1 cellular context compared by ENCODE assay signal in the genomic region with DNA sequence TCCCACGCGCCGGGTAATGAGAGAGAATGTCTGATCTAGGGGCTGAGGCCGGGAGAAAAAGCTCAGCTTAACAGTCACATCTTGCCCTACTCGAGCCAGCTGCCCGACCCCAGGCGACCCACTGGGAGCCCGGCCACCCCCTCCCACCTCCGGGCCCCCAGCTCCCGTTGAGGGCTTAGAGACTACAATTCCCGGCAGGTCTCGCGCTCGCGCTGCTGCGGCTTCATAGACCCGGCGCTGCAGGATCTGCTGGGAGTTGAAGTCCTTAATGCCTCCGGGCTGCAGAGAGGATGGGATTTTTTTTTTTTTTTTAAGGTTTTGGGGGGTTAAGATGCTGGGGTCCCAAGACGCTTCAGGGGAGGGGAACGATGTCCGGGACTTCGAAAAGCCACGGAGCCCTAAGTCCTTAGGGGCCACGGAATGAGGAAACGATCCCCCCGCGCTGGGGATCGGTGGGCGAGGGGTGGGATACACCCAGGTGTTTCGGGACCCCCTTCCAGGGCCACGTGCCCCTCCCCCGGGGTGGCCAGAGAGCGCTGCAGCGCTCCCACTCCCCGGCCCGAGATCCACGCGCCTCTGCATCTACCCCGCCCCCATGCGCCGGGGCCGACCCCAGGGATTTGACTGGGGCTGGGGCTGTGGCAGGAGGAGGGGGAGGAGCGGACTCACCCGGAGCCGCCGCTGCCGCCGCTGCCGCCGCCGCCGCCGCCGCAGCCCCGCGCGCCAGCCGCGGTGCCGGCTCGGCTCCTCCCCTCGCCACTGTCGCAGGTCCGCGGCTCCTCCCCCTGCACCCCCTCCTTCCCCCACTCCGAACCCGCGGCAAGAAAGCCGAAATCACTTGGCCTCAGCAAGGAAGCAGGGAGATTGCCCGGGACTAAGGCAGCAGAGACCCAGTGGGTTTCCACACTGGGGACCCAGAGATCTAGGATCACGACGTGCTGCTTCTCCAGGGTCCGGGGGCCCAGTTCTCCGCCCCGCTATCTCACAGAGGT.
TF ChIP-seq lines count a peak whose summit lies in the region.

A gene with protein sequence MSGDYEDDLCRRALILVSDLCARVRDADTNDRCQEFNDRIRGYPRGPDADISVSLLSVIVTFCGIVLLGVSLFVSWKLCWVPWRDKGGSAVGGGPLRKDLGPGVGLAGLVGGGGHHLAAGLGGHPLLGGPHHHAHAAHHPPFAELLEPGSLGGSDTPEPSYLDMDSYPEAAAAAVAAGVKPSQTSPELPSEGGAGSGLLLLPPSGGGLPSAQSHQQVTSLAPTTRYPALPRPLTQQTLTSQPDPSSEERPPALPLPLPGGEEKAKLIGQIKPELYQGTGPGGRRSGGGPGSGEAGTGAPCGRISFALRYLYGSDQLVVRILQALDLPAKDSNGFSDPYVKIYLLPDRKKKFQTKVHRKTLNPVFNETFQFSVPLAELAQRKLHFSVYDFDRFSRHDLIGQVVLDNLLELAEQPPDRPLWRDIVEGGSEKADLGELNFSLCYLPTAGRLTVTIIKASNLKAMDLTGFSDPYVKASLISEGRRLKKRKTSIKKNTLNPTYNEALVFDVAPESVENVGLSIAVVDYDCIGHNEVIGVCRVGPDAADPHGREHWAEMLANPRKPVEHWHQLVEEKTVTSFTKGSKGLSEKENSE (minus strand): TSS at position 761 of the 992 bp plus-strand sequence. CDS start 2,470 bp downstream, outside the sequence.

TF ChIP-seq in HEK293, 187 proteins besides CTCF, POLR2A, EP300 and RAD21 (continued from another document and continues in another):
- TF ChIP-seq, protein P1, sequence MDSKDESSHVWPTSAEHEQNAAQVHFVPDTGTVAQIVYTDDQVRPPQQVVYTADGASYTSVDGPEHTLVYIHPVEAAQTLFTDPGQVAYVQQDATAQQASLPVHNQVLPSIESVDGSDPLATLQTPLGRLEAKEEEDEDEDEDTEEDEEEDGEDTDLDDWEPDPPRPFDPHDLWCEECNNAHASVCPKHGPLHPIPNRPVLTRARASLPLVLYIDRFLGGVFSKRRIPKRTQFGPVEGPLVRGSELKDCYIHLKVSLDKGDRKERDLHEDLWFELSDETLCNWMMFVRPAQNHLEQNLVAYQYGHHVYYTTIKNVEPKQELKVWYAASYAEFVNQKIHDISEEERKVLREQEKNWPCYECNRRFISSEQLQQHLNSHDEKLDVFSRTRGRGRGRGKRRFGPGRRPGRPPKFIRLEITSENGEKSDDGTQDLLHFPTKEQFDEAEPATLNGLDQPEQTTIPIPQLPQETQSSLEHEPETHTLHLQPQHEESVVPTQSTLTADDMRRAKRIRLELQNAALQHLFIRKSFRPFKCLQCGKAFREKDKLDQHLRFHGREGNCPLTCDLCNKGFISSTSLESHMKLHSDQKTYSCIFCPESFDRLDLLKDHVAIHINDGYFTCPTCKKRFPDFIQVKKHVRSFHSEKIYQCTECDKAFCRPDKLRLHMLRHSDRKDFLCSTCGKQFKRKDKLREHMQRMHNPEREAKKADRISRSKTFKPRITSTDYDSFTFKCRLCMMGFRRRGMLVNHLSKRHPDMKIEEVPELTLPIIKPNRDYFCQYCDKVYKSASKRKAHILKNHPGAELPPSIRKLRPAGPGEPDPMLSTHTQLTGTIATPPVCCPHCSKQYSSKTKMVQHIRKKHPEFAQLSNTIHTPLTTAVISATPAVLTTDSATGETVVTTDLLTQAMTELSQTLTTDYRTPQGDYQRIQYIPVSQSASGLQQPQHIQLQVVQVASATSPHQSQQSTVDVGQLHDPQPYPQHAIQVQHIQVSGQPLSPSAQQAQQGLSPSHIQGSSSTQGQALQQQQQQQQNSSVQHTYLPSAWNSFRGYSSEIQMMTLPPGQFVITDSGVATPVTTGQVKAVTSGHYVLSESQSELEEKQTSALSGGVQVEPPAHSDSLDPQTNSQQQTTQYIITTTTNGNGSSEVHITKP (tag by site-specific recombination; IDR thresholded peaks at IDR 0.05), result 0 out of 2 replicates have a peak, but pooled peaks have one; percentile 2
- TF ChIP-seq ZNF791 (tag by site-specific recombination; IDR thresholded peaks at IDR 0.05), result no peak
- no peak for TF ChIP-seq MYNN (tag by site-specific recombination; IDR thresholded peaks at IDR 0.05; ENCODE audit: borderline replicate concordance)
- TF ChIP-seq, protein P2, sequence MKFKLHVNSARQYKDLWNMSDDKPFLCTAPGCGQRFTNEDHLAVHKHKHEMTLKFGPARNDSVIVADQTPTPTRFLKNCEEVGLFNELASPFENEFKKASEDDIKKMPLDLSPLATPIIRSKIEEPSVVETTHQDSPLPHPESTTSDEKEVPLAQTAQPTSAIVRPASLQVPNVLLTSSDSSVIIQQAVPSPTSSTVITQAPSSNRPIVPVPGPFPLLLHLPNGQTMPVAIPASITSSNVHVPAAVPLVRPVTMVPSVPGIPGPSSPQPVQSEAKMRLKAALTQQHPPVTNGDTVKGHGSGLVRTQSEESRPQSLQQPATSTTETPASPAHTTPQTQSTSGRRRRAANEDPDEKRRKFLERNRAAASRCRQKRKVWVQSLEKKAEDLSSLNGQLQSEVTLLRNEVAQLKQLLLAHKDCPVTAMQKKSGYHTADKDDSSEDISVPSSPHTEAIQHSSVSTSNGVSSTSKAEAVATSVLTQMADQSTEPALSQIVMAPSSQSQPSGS (tag by site-specific recombination; IDR thresholded peaks at IDR 0.05; ENCODE audit: low read depth), result no peak
- TF ChIP-seq ZFHX2 (tag by site-specific recombination; conservative IDR thresholded peaks at IDR 0.05), result peak; percentile 46; the same call in 1 of the 2 replicates
- no peak for TF ChIP-seq ZNF571 (tag by site-specific recombination; IDR thresholded peaks at IDR 0.05)
- TF ChIP-seq ZNF768 (tag by site-specific recombination; IDR thresholded peaks at IDR 0.05), result no peak
- TF ChIP-seq ZNF701 (tag by site-specific recombination; IDR thresholded peaks at IDR 0.05), result no peak
- no peak for TF ChIP-seq ZNF747 (tag by site-specific recombination; IDR thresholded peaks at IDR 0.05)
- no peak for TF ChIP-seq ZNF785 (tag by site-specific recombination; IDR thresholded peaks at IDR 0.05)
- TF ChIP-seq MZF1 (tag by site-specific recombination; IDR thresholded peaks at IDR 0.05; ENCODE audit: borderline replicate concordance), result peak; percentile 51; the same call in 1 of the 2 replicates
- TF ChIP-seq ZNF354C (tag by site-specific recombination; IDR thresholded peaks at IDR 0.05; ENCODE audit: borderline replicate concordance, low read depth), result no peak
- TF ChIP-seq ZNF121 (tag by site-specific recombination; IDR thresholded peaks at IDR 0.05), result no peak
- TF ChIP-seq ZNF2 (tag by site-specific recombination; IDR thresholded peaks at IDR 0.05), result no peak
- TF ChIP-seq ZNF658 (tag by site-specific recombination; IDR thresholded peaks at IDR 0.05), result no peak
- TF ChIP-seq KLF8 (tag by site-specific recombination; IDR thresholded peaks at IDR 0.05), result no peak
- TF ChIP-seq ZNF350 (tag by site-specific recombination; IDR thresholded peaks at IDR 0.05), result no peak
- TF ChIP-seq, protein P3, sequence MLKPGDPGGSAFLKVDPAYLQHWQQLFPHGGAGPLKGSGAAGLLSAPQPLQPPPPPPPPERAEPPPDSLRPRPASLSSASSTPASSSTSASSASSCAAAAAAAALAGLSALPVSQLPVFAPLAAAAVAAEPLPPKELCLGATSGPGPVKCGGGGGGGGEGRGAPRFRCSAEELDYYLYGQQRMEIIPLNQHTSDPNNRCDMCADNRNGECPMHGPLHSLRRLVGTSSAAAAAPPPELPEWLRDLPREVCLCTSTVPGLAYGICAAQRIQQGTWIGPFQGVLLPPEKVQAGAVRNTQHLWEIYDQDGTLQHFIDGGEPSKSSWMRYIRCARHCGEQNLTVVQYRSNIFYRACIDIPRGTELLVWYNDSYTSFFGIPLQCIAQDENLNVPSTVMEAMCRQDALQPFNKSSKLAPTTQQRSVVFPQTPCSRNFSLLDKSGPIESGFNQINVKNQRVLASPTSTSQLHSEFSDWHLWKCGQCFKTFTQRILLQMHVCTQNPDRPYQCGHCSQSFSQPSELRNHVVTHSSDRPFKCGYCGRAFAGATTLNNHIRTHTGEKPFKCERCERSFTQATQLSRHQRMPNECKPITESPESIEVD (tag by site-specific recombination; IDR thresholded peaks at IDR 0.05), result no peak
- no peak for TF ChIP-seq ZNF830 (tag by site-specific recombination; IDR thresholded peaks at IDR 0.05; ENCODE audit: low read depth)
- peak; percentile 94 for TF ChIP-seq ZNF335 (tag by site-specific recombination; conservative IDR thresholded peaks at IDR 0.05)
- TF ChIP-seq ZBTB1 (tag by site-specific recombination; IDR thresholded peaks at IDR 0.05), result no peak
- TF ChIP-seq ZNF157 (tag by site-specific recombination; IDR thresholded peaks at IDR 0.05), result no peak
- TF ChIP-seq ZNF48 (tag by site-specific recombination; IDR thresholded peaks at IDR 0.05), result no peak
- no peak for TF ChIP-seq SALL2 (tag by site-specific recombination; IDR thresholded peaks at IDR 0.05; ENCODE audit: borderline replicate concordance)
- no peak for TF ChIP-seq ZNF169 (tag by site-specific recombination; IDR thresholded peaks at IDR 0.05)
- peak; percentile 89 for TF ChIP-seq GLIS2 (tag by site-specific recombination; IDR thresholded peaks at IDR 0.05)
- TF ChIP-seq ZNF626 (tag by site-specific recombination; IDR thresholded peaks at IDR 0.05), result no peak
- no peak for TF ChIP-seq ZNF777 (tag by site-specific recombination; IDR thresholded peaks at IDR 0.05; ENCODE audit: borderline replicate concordance)
- peak; percentile 71; the same call in 1 of the 2 replicates for TF ChIP-seq HOXC10 (CRISPR knock-in tag; IDR thresholded peaks at IDR 0.05)
- TF ChIP-seq ZNF514 (tag by site-specific recombination; IDR thresholded peaks at IDR 0.05), result no peak
- TF ChIP-seq ZNF610 (tag by site-specific recombination; IDR thresholded peaks at IDR 0.05; ENCODE audit: borderline replicate concordance), result no peak
- no peak for TF ChIP-seq ZNF544 (tag by site-specific recombination; IDR thresholded peaks at IDR 0.05)
- TF ChIP-seq ZNF501 (tag by site-specific recombination; IDR thresholded peaks at IDR 0.05), result no peak
- TF ChIP-seq, protein P4, sequence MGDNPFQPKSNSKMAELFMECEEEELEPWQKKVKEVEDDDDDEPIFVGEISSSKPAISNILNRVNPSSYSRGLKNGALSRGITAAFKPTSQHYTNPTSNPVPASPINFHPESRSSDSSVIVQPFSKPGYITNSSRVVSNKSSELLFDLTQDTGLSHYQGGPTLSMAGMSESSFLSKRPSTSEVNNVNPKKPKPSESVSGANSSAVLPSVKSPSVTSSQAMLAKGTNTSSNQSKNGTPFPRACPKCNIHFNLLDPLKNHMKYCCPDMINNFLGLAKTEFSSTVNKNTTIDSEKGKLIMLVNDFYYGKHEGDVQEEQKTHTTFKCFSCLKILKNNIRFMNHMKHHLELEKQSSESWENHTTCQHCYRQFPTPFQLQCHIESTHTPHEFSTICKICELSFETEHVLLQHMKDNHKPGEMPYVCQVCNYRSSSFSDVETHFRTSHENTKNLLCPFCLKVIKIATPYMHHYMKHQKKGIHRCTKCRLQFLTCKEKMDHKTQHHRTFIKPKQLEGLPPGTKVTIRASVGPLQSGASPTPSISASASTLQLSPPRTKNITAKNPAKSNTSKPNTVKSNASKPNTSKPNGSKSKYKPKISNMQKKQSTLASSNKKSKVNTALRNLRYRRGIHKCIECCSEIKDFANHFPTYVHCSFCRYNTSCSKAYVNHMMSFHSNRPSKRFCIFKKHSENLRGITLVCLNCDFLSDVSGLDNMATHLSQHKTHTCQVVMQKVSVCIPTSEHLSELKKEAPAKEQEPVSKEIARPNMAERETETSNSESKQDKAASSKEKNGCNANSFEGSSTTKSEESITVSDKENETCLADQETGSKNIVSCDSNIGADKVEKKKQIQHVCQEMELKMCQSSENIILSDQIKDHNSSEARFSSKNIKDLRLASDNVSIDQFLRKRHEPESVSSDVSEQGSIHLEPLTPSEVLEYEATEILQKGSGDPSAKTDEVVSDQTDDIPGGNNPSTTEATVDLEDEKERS (tag by site-specific recombination; IDR thresholded peaks at IDR 0.05), result no peak
- TF ChIP-seq HOXD13 (CRISPR knock-in tag; IDR thresholded peaks at IDR 0.05; ENCODE audit: borderline replicate concordance), result no peak
- TF ChIP-seq ZNF660 (tag by site-specific recombination; IDR thresholded peaks at IDR 0.05), result no peak
- no peak for TF ChIP-seq ZNF10 (tag by site-specific recombination; IDR thresholded peaks at IDR 0.05)
- TF ChIP-seq ZBTB7A (tag by site-specific recombination; IDR thresholded peaks at IDR 0.05; ENCODE audit: low read depth), result 0 out of 2 replicates have a peak, but pooled peaks have one; percentile 20
- TF ChIP-seq ZBTB17 (tag by site-specific recombination; IDR thresholded peaks at IDR 0.05), result no peak
- TF ChIP-seq, protein P5, sequence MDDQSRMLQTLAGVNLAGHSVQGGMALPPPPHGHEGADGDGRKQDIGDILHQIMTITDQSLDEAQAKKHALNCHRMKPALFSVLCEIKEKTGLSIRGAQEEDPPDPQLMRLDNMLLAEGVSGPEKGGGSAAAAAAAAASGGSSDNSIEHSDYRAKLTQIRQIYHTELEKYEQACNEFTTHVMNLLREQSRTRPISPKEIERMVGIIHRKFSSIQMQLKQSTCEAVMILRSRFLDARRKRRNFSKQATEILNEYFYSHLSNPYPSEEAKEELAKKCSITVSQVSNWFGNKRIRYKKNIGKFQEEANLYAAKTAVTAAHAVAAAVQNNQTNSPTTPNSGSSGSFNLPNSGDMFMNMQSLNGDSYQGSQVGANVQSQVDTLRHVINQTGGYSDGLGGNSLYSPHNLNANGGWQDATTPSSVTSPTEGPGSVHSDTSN (CRISPR knock-in tag; IDR thresholded peaks at IDR 0.05), result 0 out of 2 replicates have a peak, but pooled peaks have one; percentile 31
- TF ChIP-seq ZNF76 (tag by site-specific recombination; IDR thresholded peaks at IDR 0.05; ENCODE audit: borderline replicate concordance, low read depth), result peak; percentile 96
- peak; percentile 79 for TF ChIP-seq ZNF341 (tag by site-specific recombination; IDR thresholded peaks at IDR 0.05; ENCODE audit: low read depth)
- TF ChIP-seq ZNF274 (IDR thresholded peaks at IDR 0.05; ENCODE audit: low read length), result no peak
- no peak for TF ChIP-seq ZNF274 (tag by site-specific recombination; IDR thresholded peaks at IDR 0.05; ENCODE audit: borderline replicate concordance)
- TF ChIP-seq, protein P6, sequence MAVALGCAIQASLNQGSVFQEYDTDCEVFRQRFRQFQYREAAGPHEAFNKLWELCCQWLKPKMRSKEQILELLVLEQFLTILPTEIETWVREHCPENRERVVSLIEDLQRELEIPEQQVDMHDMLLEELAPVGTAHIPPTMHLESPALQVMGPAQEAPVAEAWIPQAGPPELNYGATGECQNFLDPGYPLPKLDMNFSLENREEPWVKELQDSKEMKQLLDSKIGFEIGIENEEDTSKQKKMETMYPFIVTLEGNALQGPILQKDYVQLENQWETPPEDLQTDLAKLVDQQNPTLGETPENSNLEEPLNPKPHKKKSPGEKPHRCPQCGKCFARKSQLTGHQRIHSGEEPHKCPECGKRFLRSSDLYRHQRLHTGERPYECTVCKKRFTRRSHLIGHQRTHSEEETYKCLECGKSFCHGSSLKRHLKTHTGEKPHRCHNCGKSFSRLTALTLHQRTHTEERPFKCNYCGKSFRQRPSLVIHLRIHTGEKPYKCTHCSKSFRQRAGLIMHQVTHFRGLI (tag by site-specific recombination; IDR thresholded peaks at IDR 0.05), result no peak
- TF ChIP-seq, protein P7, sequence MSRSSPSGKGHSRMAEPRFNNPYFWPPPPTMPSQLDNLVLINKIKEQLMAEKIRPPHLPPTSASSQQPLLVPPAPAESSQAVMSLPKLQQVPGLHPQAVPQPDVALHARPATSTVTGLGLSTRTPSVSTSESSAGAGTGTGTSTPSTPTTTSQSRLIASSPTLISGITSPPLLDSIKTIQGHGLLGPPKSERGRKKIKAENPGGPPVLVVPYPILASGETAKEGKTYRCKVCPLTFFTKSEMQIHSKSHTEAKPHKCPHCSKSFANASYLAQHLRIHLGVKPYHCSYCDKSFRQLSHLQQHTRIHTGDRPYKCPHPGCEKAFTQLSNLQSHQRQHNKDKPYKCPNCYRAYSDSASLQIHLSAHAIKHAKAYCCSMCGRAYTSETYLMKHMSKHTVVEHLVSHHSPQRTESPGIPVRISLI (tag by site-specific recombination; IDR thresholded peaks at IDR 0.05), result peak; percentile 91
- no peak for TF ChIP-seq ZNF585B (tag by site-specific recombination; IDR thresholded peaks at IDR 0.05)
- no peak for TF ChIP-seq ZNF426 (tag by site-specific recombination; IDR thresholded peaks at IDR 0.05)
